In the genomic region with DNA sequence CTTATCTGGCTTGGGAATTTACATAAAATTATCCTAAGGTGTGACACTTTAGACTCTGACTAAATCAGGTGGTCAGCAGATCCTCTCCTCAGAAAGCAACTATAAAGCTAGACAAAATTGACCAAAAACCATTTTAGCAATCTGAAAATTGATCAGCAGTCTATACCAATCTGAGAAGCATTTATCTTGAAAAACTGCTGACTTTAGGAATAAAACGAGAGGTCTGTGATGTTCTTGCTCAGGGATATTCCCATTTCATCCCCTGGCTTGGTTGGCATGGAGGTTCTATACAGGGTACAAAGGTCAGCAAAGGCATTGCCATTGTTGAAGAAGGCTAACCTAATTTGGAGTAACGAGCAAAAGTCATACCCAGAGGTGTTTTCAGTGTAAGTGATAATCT, we compare ENCODE assay signal across 3 cellular contexts.
A peak's percentile ranks its signal among the peaks of the same experiment; 100 is the strongest.
TF ChIP-seq lines count a peak whose summit lies in the region.

No MANE protein-coding gene starts in this region.

TF ChIP-seq in A549, 52 proteins besides CTCF, POLR2A, EP300 and RAD21:
- TF ChIP-seq FOXS1 (CRISPR knock-in tag; IDR thresholded peaks at IDR 0.05) (no peak), MAFK (IDR thresholded peaks at IDR 0.05; ENCODE audit: partially characterized antibody) (peak; percentile 69)

TF ChIP-seq in IMR-90, 13 proteins besides CTCF, POLR2A, EP300 and RAD21:
- TF ChIP-seq BHLHE40 (IDR thresholded peaks at IDR 0.05; ENCODE audit: low read depth, low read length) (no peak), FOS (IDR thresholded peaks at IDR 0.05; ENCODE audit: low read depth, low read length) (no peak), CHD1 (IDR thresholded peaks at IDR 0.05; ENCODE audit: low read depth, low read length) (no peak), MXI1 (IDR thresholded peaks at IDR 0.05; ENCODE audit: borderline replicate concordance, low read depth, low read length) (no peak), RCOR1 (IDR thresholded peaks at IDR 0.05; ENCODE audit: insufficient replicate concordance, low read length) (no peak), SMC3 (IDR thresholded peaks at IDR 0.05; ENCODE audit: low read depth, low read length) (no peak), MAFK (IDR thresholded peaks at IDR 0.05; ENCODE audit: low read depth, low read length) (peak; percentile 51)

TF ChIP-seq in H1, 55 proteins besides CTCF, POLR2A, EP300 and RAD21:
- TF ChIP-seq, protein P1, sequence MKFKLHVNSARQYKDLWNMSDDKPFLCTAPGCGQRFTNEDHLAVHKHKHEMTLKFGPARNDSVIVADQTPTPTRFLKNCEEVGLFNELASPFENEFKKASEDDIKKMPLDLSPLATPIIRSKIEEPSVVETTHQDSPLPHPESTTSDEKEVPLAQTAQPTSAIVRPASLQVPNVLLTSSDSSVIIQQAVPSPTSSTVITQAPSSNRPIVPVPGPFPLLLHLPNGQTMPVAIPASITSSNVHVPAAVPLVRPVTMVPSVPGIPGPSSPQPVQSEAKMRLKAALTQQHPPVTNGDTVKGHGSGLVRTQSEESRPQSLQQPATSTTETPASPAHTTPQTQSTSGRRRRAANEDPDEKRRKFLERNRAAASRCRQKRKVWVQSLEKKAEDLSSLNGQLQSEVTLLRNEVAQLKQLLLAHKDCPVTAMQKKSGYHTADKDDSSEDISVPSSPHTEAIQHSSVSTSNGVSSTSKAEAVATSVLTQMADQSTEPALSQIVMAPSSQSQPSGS (IDR thresholded peaks at IDR 0.05; ENCODE audit: low read length), result no peak
- peak; percentile 12; the same call in 1 of the 2 replicates for TF ChIP-seq MAFK (IDR thresholded peaks at IDR 0.05; ENCODE audit: low read depth, low read length)
- TF ChIP-seq KDM4A (IDR thresholded peaks at IDR 0.05; ENCODE audit: low read depth, low read length, severe bottlenecking), result no peak
- TF ChIP-seq EZH2 (IDR thresholded peaks at IDR 0.05; ENCODE audit: low read depth, low read length, severe bottlenecking), result no peak
- TF ChIP-seq CBX8 (IDR thresholded peaks at IDR 0.05; ENCODE audit: borderline replicate concordance, low read depth, low read length), result no peak
- TF ChIP-seq, protein P2, sequence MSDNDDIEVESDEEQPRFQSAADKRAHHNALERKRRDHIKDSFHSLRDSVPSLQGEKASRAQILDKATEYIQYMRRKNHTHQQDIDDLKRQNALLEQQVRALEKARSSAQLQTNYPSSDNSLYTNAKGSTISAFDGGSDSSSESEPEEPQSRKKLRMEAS (IDR thresholded peaks at IDR 0.05), result no peak
